ENCODE assay signal across 9 cellular contexts in genomic region chr11:36455658-36456111, GRCh38. TPM values are rescaled to one million over a fixed set of nuclear protein-coding genes. Genes with fewer than 3 reads are reported as not detected.
A peak's percentile ranks its signal among the peaks of the same experiment; 100 is the strongest.
DNase-seq lines count a peak whose midpoint lies in the region; ATAC-seq and TF ChIP-seq lines count a peak whose summit lies in the region.
"Had no signal": no experiment of that assay in that cellular context is flagged by ENCODE, and none has a peak within 500 bp of the region (broad histone marks: within the 10 kb centered on the region; RNA-seq: fewer than 3 reads in every experiment).

No MANE protein-coding gene starts in this region.

- ATAC-seq in GM21723 (IDR thresholded peaks at IDR 0.05; ENCODE audit: unreplicated experiment) (no peak), GM21390 (IDR thresholded peaks at IDR 0.05; ENCODE audit: unreplicated experiment) (no peak)

- peak overlapping the region; percentile 93 to 97 for H3K27ac ChIP-seq in ascending aorta
- H3K27ac ChIP-seq in hepatocyte = peak overlapping the region; percentile 77
- peak overlapping the region; percentile 99 for H3K27ac ChIP-seq in smooth muscle cell (ENCODE audit: low read depth)
- H3K27ac ChIP-seq: 22Rv1 had no signal

- H3K4me2 ChIP-seq in hepatocyte (no peak overlapping the region), smooth muscle cell (peak overlapping the region; percentile 64)

- no peaks in the 10 kb centered on the region for H3K27me3 ChIP-seq in ascending aorta
- H3K27me3 ChIP-seq in hepatocyte = no peaks in the 10 kb centered on the region
- no peaks in the 10 kb centered on the region for H3K27me3 ChIP-seq in smooth muscle cell (ENCODE audit: low read depth)

- H2AFZ ChIP-seq in hepatocyte (no peak overlapping the region), smooth muscle cell (ENCODE audit: low read depth) (no peak overlapping the region)

- peak overlapping the region; percentile 85 for H3K9ac ChIP-seq in smooth muscle cell (ENCODE audit: low read depth)

- H3K9me3 ChIP-seq in ascending aorta = no peaks in the 10 kb centered on the region
- no peaks in the 10 kb centered on the region for H3K9me3 ChIP-seq in hepatocyte (ENCODE audit: low read depth)
- no peaks in the 10 kb centered on the region for H3K9me3 ChIP-seq in smooth muscle cell (replicated peaks; ENCODE audit: low read depth)

- H3K79me2 ChIP-seq in hepatocyte (no peaks in the 10 kb centered on the region), smooth muscle cell (ENCODE audit: low read depth) (no peaks in the 10 kb centered on the region)

- peak; percentile 4 for DNase-seq in DMS 273 (lab: John Stamatoyannopoulos, UW; ENCODE audit: unreplicated experiment)
- no peak for DNase-seq in DMS 273 treated with DMSO at 0.1 percent for 48 hours (lab: John Stamatoyannopoulos, UW)
- peak; percentile 61 to 95 for DNase-seq in ascending aorta (ENCODE audit: low spot score in 2 of 2)
- peak; percentile 79 for DNase-seq in hepatocyte (ENCODE audit: low spot score)
- DNase-seq in smooth muscle cell (lab: John Stamatoyannopoulos, UW; ENCODE audit: unreplicated experiment) = peak; percentile 50
- no peak for DNase-seq in activated CD4-positive, CD25-positive, alpha-beta regulatory T cell (lab: John Stamatoyannopoulos, UW)

- H3K36me3 ChIP-seq in ascending aorta = no peaks in the 10 kb centered on the region
- H3K36me3 ChIP-seq in hepatocyte (replicated peaks; ENCODE audit: insufficient read depth, low read depth) = no peaks in the 10 kb centered on the region
- H3K36me3 ChIP-seq in smooth muscle cell (ENCODE audit: low read depth) = no peaks in the 10 kb centered on the region

- no peaks in the 10 kb centered on the region for H3K9me2 ChIP-seq in hepatocyte (replicated peaks; ENCODE audit: insufficient read depth)

- intact Hi-C loops in ascending aorta (cut with DNase I) = loop anchor here (5.0 kb wide), 1 partner anchor 47 kb away; no protein-coding TSS in a partner anchor

- peaks cover 19 to 45% of the 10 kb centered on the region in 2 donors for H3K4me1 ChIP-seq in ascending aorta
- H3K4me1 ChIP-seq in hepatocyte (ENCODE audit: insufficient read depth) = peaks cover 41% of the 10 kb centered on the region
- peaks cover 49% of the 10 kb centered on the region for H3K4me1 ChIP-seq in smooth muscle cell (ENCODE audit: low read depth)

- H3K4me3 ChIP-seq in ascending aorta = peak overlapping the region in 1 of 2 donors; percentile 19
- H3K4me3 ChIP-seq in hepatocyte = no peak overlapping the region
- H3K4me3 ChIP-seq in smooth muscle cell = no peak overlapping the region

- TF ChIP-seq CTCF in ascending aorta (IDR thresholded peaks at IDR 0.05) = no peak
- no peak for TF ChIP-seq CTCF in hepatocyte (IDR thresholded peaks at IDR 0.05; ENCODE audit: poor library complexity)
- no peak for TF ChIP-seq CTCF in smooth muscle cell (IDR thresholded peaks at IDR 0.05; ENCODE audit: borderline replicate concordance, insufficient read depth, poor library complexity, severe bottlenecking)

- peaks cover 27% of the 10 kb centered on the region for H3F3A ChIP-seq in smooth muscle cell (ENCODE audit: low read depth)

- H4K20me1 ChIP-seq in hepatocyte (ENCODE audit: insufficient read depth, poor library complexity, severe bottlenecking) (no peaks in the 10 kb centered on the region), smooth muscle cell (ENCODE audit: low read depth) (no peaks in the 10 kb centered on the region)

- 55% methylated on average over 11 of the region's 11 CpGs for WGBS in hepatocyte (ENCODE audit: low lambda C conversion rate, missing lambda C conversion rate)
- WGBS in smooth muscle cell (ENCODE audit: low lambda C conversion rate) = 0% methylated on average over 9 of the region's 11 CpGs

RNA-seq across cellular contexts. Expression of gene TRAF6, which starts 54.4 kb away (rescaled TPM):
- total RNA-seq in ascending aorta = 4.8 TPM
- 12.7 and 13.4 TPM in 2 replicates for total RNA-seq in hepatocyte
- polyA plus RNA-seq in hepatocyte = 9.5 TPM in 2 replicates
- total RNA-seq in smooth muscle cell = 18.9 and 19.7 TPM in 2 replicates
- polyA plus RNA-seq in smooth muscle cell = 9.9 and 14.7 TPM in 2 replicates

Comparison
In these comparisons a context has a peak if more than half of its experiments do, and no peak if none do; other contexts are left out.
1. DNase-seq: peak in DMS 273 (single experiment), ascending aorta (2 of 2), hepatocyte (single experiment) and smooth muscle cell (single experiment); none in DMS 273 treated with DMSO at 0.1 percent for 48 hours (single experiment) and activated CD4-positive, CD25-positive, alpha-beta regulatory T cell (0 of 4).
2. Peak in every context shown above with its lines, with median percentiles within 50 percentile points of each other: H3K27ac ChIP-seq.